ENCODE assay signal across 18 cellular contexts in the genomic region with DNA sequence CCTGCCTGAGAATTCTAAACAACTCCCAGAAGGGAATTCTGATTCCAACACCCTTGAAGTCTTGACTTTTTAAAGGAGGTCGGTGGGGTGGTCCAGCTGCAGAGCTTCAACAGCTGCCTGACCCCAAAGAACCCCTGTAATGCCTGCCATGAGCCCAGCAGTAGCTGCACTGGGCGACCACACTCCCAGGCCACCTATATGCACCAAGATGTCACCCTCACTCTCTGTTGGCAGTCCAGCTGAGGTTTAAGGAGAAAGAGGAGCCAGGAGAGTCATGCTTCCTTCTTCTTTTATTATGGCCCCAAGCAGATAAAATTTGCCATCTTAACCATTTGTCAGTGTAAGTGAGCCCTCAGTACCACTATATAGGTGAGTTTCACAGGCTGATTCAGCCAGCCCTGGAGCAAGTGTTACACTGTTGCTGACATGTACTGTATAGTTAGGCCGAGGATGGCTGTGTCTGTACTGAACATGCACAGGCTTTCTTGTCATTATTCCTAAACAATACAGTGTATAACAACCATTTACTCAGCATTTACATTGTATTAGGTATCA. TPM values are rescaled to one million over a fixed set of nuclear protein-coding genes. Genes with fewer than 3 reads are reported as not detected.
DNase-seq lines count a peak whose midpoint lies in the region; ATAC-seq and TF ChIP-seq lines count a peak whose summit lies in the region.
"Had no signal": no experiment of that assay in that cellular context is flagged by ENCODE, and none has a peak within 500 bp of the region (broad histone marks: within the 10 kb centered on the region; RNA-seq: fewer than 3 reads in every experiment).

No MANE protein-coding gene starts in this region.

- H3K36me3 ChIP-seq in body of pancreas (replicated peaks in 1 of 2; ENCODE audit: insufficient read depth in 1 of 2, low read depth in 2 of 2) (peaks cover 6% of the 10 kb centered on the region in 2 donors), spleen (peaks cover 6 to 89% (median 45%) of the 10 kb centered on the region in 6 donors), OCI-LY7 (ENCODE audit: insufficient read depth, low read length) (peaks cover 58% of the 10 kb centered on the region)

- H3K9me3 Mint-ChIP-seq in IgD-negative memory B cell: no peaks in the 10 kb centered on the region
- H3K9me3 Mint-ChIP-seq in mesothelial cell of epicardium: no peaks in the 10 kb centered on the region
- H3K9me3 Mint-ChIP-seq: immature natural killer cell had no signal

- CTCF ChIA-PET in OCI-LY7 (lab: Charles Lee; ENCODE audit: unreplicated experiment): interaction anchor here (1.3 kb wide), 1 partner anchor 10 kb away, joined by 3 read pairs; no protein-coding TSS in a partner anchor

- H3K27me3 Mint-ChIP-seq in IgD-negative memory B cell: no peaks in the 10 kb centered on the region
- no peaks in the 10 kb centered on the region for H3K27me3 Mint-ChIP-seq in mesothelial cell of epicardium (ENCODE audit: low read depth)

- POLR2A ChIA-PET in OCI-LY7 (lab: Charles Lee): no interaction called here

- no peaks in the 10 kb centered on the region for H3K27me3 ChIP-seq in body of pancreas
- no peaks in the 10 kb centered on the region for H3K27me3 ChIP-seq in spleen (replicated peaks in 1 of 7)
- H3K27me3 ChIP-seq: BLaER1 had no signal

- H3K79me2 ChIP-seq in OCI-LY7 (ENCODE audit: insufficient read depth, low read depth, low read length): no peaks in the 10 kb centered on the region; the same call in 1 of the 2 replicates

- no peaks in the 10 kb centered on the region for H4K20me1 ChIP-seq in OCI-LY7 (ENCODE audit: insufficient read depth, low read length)

- no peak for DNase-seq in body of pancreas
- DNase-seq in mesothelial cell of epicardium (ENCODE audit: low spot score in 2 of 2, unreplicated experiment in 2 of 2): no peak
- no peak for DNase-seq in spleen
- no peak for DNase-seq in activated CD8-positive, alpha-beta memory T cell treated with anti-CD3 and anti-CD28 coated beads, Interleukin-2, amount 50 U/mL, for 4 hours
- DNase-seq in OCI-LY7 (ENCODE audit: low spot score): no peak
- DNase-seq in LoVo (ENCODE audit: low spot score): no peak
- DNase-seq: activated CD4-positive, alpha-beta T cell treated with anti-CD3 and anti-CD28 coated beads, Interleukin-2, amount 50 U/mL, for 1 hour; amniotic stem cell; DMS79; immature natural killer cell; midbrain; NCI-H226; stimulated activated CD4-positive, alpha-beta T cell treated with anti-CD3 and anti-CD28 coated beads, Interleukin-15, amount 100 ng/mL, for 24 hours; substantia nigra had no signal

- H2AFZ ChIP-seq in OCI-LY7 (ENCODE audit: low read length): no peak overlapping the region

- H3K36me3 Mint-ChIP-seq in IgD-negative memory B cell (peaks cover 3% of the 10 kb centered on the region), mesothelial cell of epicardium (peaks cover 31% of the 10 kb centered on the region)

- intact Hi-C loops in body of pancreas (cut with DNase I): no loop called here
- intact Hi-C loops in spleen (cut with DNase I; ENCODE audit: low total_unique reads): no loop called here
- intact Hi-C loops in OCI-LY7 (cut with micrococcal nuclease; ENCODE audit: unreplicated experiment): no loop called here

- no peak for ATAC-seq in body of pancreas

- WGBS in body of pancreas, 2 donors: 61 to 75% methylated on average over 3 of the region's 3 CpGs
- 73 to 89% (median 84%) methylated on average over 3 of the region's 3 CpGs for WGBS in spleen, 5 donors

- H3K4me1 Mint-ChIP-seq in IgD-negative memory B cell (peaks cover 0 to 7% (median 0%) of the 10 kb centered on the region in 3 donors), mesothelial cell of epicardium (peaks cover 18% of the 10 kb centered on the region)

- H3K27ac Mint-ChIP-seq in IgD-negative memory B cell (peak overlapping the region in 2 of 3 donors; percentile 6 to 16), mesothelial cell of epicardium (peak overlapping the region; percentile 77)
- H3K27ac Mint-ChIP-seq: immature natural killer cell had no signal

- TF ChIP-seq CTCF in body of pancreas (IDR thresholded peaks at IDR 0.05) (no peak), mesothelial cell of epicardium (IDR thresholded peaks at IDR 0.05; ENCODE audit: unreplicated experiment) (no peak), spleen (IDR thresholded peaks at IDR 0.05 in 8 of 11, conservative IDR thresholded peaks at IDR 0.05 in 3 of 11) (no peak), OCI-LY7 (conservative IDR thresholded peaks at IDR 0.05; ENCODE audit: low read length) (no peak)

- H3K9me2 ChIP-seq in OCI-LY7 (ENCODE audit: insufficient read depth, low read length): no peaks in the 10 kb centered on the region

- no peak for TF ChIP-seq POLR2A in body of pancreas (IDR thresholded peaks at IDR 0.05)
- TF ChIP-seq POLR2A in spleen (IDR thresholded peaks at IDR 0.05): no peak

- H3K27ac ChIP-seq in body of pancreas (peak overlapping the region; percentile 19 to 76 (median 63)), spleen (peak overlapping the region in 5 of 8 donors; percentile 8 to 49 (median 37)), OCI-LY7 (ENCODE audit: low read depth, low read length, poor library complexity, severe bottlenecking) (no peak overlapping the region)
- H3K27ac ChIP-seq: BLaER1, HL-60, KMS-11 had no signal

- H3K4me1 ChIP-seq in body of pancreas (peaks cover 35% of the 10 kb centered on the region), spleen (peaks cover 10 to 31% (median 18%) of the 10 kb centered on the region in 6 donors), OCI-LY7 (ENCODE audit: insufficient read depth, low read length, poor library complexity, severe bottlenecking) (no peaks in the 10 kb centered on the region)

- no TSS peak for BruUV-seq in OCI-LY7 (replicated peaks; lab: Mats Ljungman, UMichigan)

- H3K4me3 Mint-ChIP-seq in IgD-negative memory B cell (no peak overlapping the region), mesothelial cell of epicardium (no peak overlapping the region)

- no peak overlapping the region for H3K4me3 ChIP-seq in body of pancreas
- no peak overlapping the region for H3K4me3 ChIP-seq in spleen
- no peak overlapping the region for H3K4me3 ChIP-seq in OCI-LY7 (ENCODE audit: low read depth, low read length, poor library complexity, severe bottlenecking)
- H3K4me3 ChIP-seq: BLaER1 had no signal

- H3K9me3 ChIP-seq in body of pancreas (no peaks in the 10 kb centered on the region), spleen (no peaks in the 10 kb centered on the region), OCI-LY7 (ENCODE audit: low read length) (no peaks in the 10 kb centered on the region)
- H3K9me3 ChIP-seq: BLaER1 had no signal

- no peak overlapping the region for H3K4me2 ChIP-seq in OCI-LY7 (ENCODE audit: low read length)
- H3K4me2 ChIP-seq: BLaER1, KMS-11 had no signal

RNA-seq across cellular contexts. Expression of a gene that starts 53.9 kb away (rescaled TPM):
- 58.7 TPM for polyA plus RNA-seq in IgD-negative memory B cell
- 100 to 1,000 TPM in 1 of 2 donors, 10 to 100 TPM in 1; 87.7 to 130 TPM for total RNA-seq in body of pancreas
- 54.6 to 60.0 TPM (median 58.1 TPM) in 3 replicates for total RNA-seq in mesothelial cell of epicardium
- 100 to 1,000 TPM in 5 of 7 donors, 10 to 100 TPM in 2; 88.5 to 249 (median 126) TPM for total RNA-seq in spleen
- 10 to 100 TPM; 48.1 to 74.4 (median 56.2) TPM for polyA plus RNA-seq in spleen
- 87.7 and 108 TPM in 2 replicates for total RNA-seq in OCI-LY7 (2014; rRNA removed; shearing (Covaris generic))
- total RNA-seq in OCI-LY7 (2022): 101 and 105 TPM in 2 replicates
